Comparison of ENCODE assay signal across 8 cellular contexts in genomic region chr12:26114720-26115406, GRCh38. TPM values are rescaled to one million over a fixed set of nuclear protein-coding genes. Genes with fewer than 3 reads are reported as not detected.
DNase-seq lines count a peak whose midpoint lies in the region; ATAC-seq and TF ChIP-seq lines count a peak whose summit lies in the region.

No MANE protein-coding gene starts in this region.

- H3K9me3 ChIP-seq in psoas muscle, result no peaks in the 10 kb centered on the region

- POLR2A ChIA-PET in T-cell (lab: Charles Lee), result interaction anchor here in 1 of 2 donors (0.6 kb wide), 1 partner anchor 527 kb away, joined by 5 read pairs; no protein-coding TSS in a partner anchor

- H3K36me3 ChIP-seq in GM06990 (ENCODE audit: control insufficient read depth, insufficient read depth, low read length) (no peaks in the 10 kb centered on the region), psoas muscle (ENCODE audit: insufficient read depth in 1 of 2, low read depth in 1 of 2) (no peaks in the 10 kb centered on the region)

- ATAC-seq in T-cell (replicated peaks in 1 of 4), result no peak
- peak in 1 of 4 donors; percentile 4 for ATAC-seq in psoas muscle
- ATAC-seq in GM18867 (IDR thresholded peaks at IDR 0.05; ENCODE audit: unreplicated experiment), result no peak

- TF ChIP-seq CTCF in GM06990 (IDR thresholded peaks at IDR 0.05; ENCODE audit: insufficient read depth, low read length, poor library complexity, severe bottlenecking), result no peak
- no peak for TF ChIP-seq CTCF in fibroblast of mammary gland (conservative IDR thresholded peaks at IDR 0.05; ENCODE audit: control insufficient read depth, insufficient read depth, low read depth, low read length)
- no peak for TF ChIP-seq CTCF in psoas muscle (IDR thresholded peaks at IDR 0.05)

- peak overlapping the region; percentile 90 for H3K27ac ChIP-seq in psoas muscle

- H3K4me3 ChIP-seq in GM06990 (replicated peaks; ENCODE audit: low read depth, low read length) (peak overlapping the region; percentile 29), fibroblast of mammary gland (ENCODE audit: control insufficient read depth, low read depth, low read length) (peak overlapping the region; percentile 55), psoas muscle (peak overlapping the region; percentile 61)

- CTCF ChIA-PET in T-cell (lab: Charles Lee), result interaction anchor here (0.6 to 2.2 kb wide), 6 partner anchors 10 to 1191 kb away, joined by 3 to 5 read pairs (median 4); partner anchors contain the start of gene BHLHE41 (in 1 of the 2)

- peaks cover 7 to 12% (median 10%) of the 10 kb centered on the region in 3 donors for H3K4me1 Mint-ChIP-seq in T-cell

- WGBS in psoas muscle, 3 donors, result 19 to 31% (median 20%) methylated on average over 13 of the region's 13 CpGs

- H3K36me3 Mint-ChIP-seq in T-cell, result no peaks in the 10 kb centered on the region

- H3K27me3 ChIP-seq in GM06990 (replicated peaks; ENCODE audit: control insufficient read depth, insufficient read depth, low read length), result no peaks in the 10 kb centered on the region; the same call in 1 of the 2 replicates
- H3K27me3 ChIP-seq in psoas muscle (ENCODE audit: insufficient read depth in 3 of 3, low read length in 2 of 3), result no peaks in the 10 kb centered on the region

- peak overlapping the region; percentile 65 to 80 (median 71) for H3K4me3 Mint-ChIP-seq in T-cell

- peaks cover 28 to 49% of the 10 kb centered on the region in 2 donors for H3K27me3 Mint-ChIP-seq in T-cell

- peak overlapping the region in 1 of 2 donors; percentile 47 for H3K27ac Mint-ChIP-seq in T-cell

- intact Hi-C loops in psoas muscle (cut with DNase I), result no loop called here

- H3K4me1 ChIP-seq in psoas muscle, result peaks cover 69% of the 10 kb centered on the region

- DNase-seq in GM06990 (ENCODE audit: extremely low read depth, insufficient read length) (no peak), T-cell (no peak), fibroblast of mammary gland (ENCODE audit: low read depth) (no peak), psoas muscle (no peak), NCI-H82 treated with DMSO at 0.1 percent for 48 hours (lab: John Stamatoyannopoulos, UW; ENCODE audit: unreplicated experiment) (no peak), NCI-H510A treated with DMSO at 0.1 percent for 48 hours (lab: John Stamatoyannopoulos, UW) (no peak), NAMALWA (ENCODE audit: low spot score) (no peak)

- H3K9me3 Mint-ChIP-seq in T-cell, result no peaks in the 10 kb centered on the region

RNA-seq across cellular contexts. Expression of gene BHLHE41, which starts 10.0 kb away (rescaled TPM):
- total RNA-seq in T-cell, result 1 to 10 TPM in 2 of 5 donors, under 1 TPM in 1, not detected in 2; 0.46 to 1.7 (median 1.3) TPM
- total RNA-seq in psoas muscle, result 10 to 100 TPM; 10.3 to 41.5 (median 34.2) TPM
- 10 to 100 TPM in 1 of 3 donors, 1 to 10 TPM in 2; 7.4 to 11.1 (median 9.2) TPM for polyA plus RNA-seq in psoas muscle

Comparison
In these comparisons a context has a peak if more than half of its experiments do, and no peak if none do; other contexts are left out.
1. RNA of gene BHLHE41, which starts 10.0 kb away (total RNA-seq): 10.3 to 41.5 TPM in psoas muscle; 0.46 to 1.7 TPM in T-cell; every median in the first group is over 4 times any median in the second.
2. Peak in every context shown above with its lines, with median percentiles within 50 percentile points of each other: H3K4me3 ChIP-seq.